ENCODE assay signal across 9 cellular contexts in genomic region chr22:44351685-44352377, GRCh38. TPM values are rescaled to one million over a fixed set of nuclear protein-coding genes. Genes with fewer than 3 reads are reported as not detected.
A peak's percentile ranks its signal among the peaks of the same experiment; 100 is the strongest.
DNase-seq lines count a peak whose midpoint lies in the region; ATAC-seq and TF ChIP-seq lines count a peak whose summit lies in the region.
"Had no signal": no experiment of that assay in that cellular context is flagged by ENCODE, and none has a peak within 500 bp of the region (broad histone marks: within the 10 kb centered on the region; RNA-seq: fewer than 3 reads in every experiment).

No MANE protein-coding gene starts in this region.

- CTCF ChIA-PET in WTC11 (lab: Charles Lee): no interaction called here

- no peaks in the 10 kb centered on the region for H3K36me3 ChIP-seq in ACC112 (ENCODE audit: insufficient read depth, low read length)

- no peak overlapping the region for H3K4me3 Mint-ChIP-seq in WTC11
- H3K4me3 Mint-ChIP-seq in stimulated activated naive CD8-positive, alpha-beta T cell treated with anti-CD3 and anti-CD28 coated beads, Interleukin-15, amount 100 ng/mL, for 72 hours: peak overlapping the region; percentile 53 to 78

- peak overlapping the region; percentile 60 for H3K4me3 ChIP-seq in ACC112 (ENCODE audit: low read depth, low read length)
- H3K4me3 ChIP-seq: skin epidermis had no signal

- no peak overlapping the region for H2AFZ ChIP-seq in ACC112 (ENCODE audit: low read length, unreplicated experiment)

- H3K36me3 Mint-ChIP-seq in WTC11: no peaks in the 10 kb centered on the region

- peak overlapping the region; percentile 82 for H3K27ac Mint-ChIP-seq in WTC11
- H3K27ac Mint-ChIP-seq in stimulated activated naive CD8-positive, alpha-beta T cell treated with anti-CD3 and anti-CD28 coated beads, Interleukin-15, amount 100 ng/mL, for 72 hours: peak overlapping the region in 1 of 2 donors; percentile 78

- H3K27me3 ChIP-seq in ACC112 (ENCODE audit: insufficient read depth, low read length): no peaks in the 10 kb centered on the region

- no peak for TF ChIP-seq CTCF in WTC11 (IDR thresholded peaks at IDR 0.05)

- no peaks in the 10 kb centered on the region for H3K79me2 ChIP-seq in ACC112 (ENCODE audit: control insufficient read depth, insufficient read depth, low read length, unreplicated experiment)

- ATAC-seq in WTC11: peak; percentile 62
- peak; percentile 98 for ATAC-seq in stimulated activated naive CD8-positive, alpha-beta T cell treated with anti-CD3 and anti-CD28 coated beads, Interleukin-15, amount 100 ng/mL, for 72 hours
- no peak for ATAC-seq in HG03571 (IDR thresholded peaks at IDR 0.05; ENCODE audit: unreplicated experiment)

- peaks cover 11% of the 10 kb centered on the region for H3K4me1 ChIP-seq in ACC112 (ENCODE audit: control insufficient read depth, insufficient read depth, low read length, unreplicated experiment)

- POLR2A ChIA-PET in WTC11 (lab: Charles Lee): no interaction called here

- peak overlapping the region; percentile 50; the same call in 1 of the 2 replicates for H3K27ac ChIP-seq in ACC112 (ENCODE audit: low read depth, low read length)
- H3K27ac ChIP-seq: skin epidermis had no signal

- DNase-seq in H4 (ENCODE audit: low spot score) (peak; percentile 89), WTC11 (ENCODE audit: low spot score) (no peak), hepatic stellate cell (ENCODE audit: low spot score) (peak; percentile 93), NCI-H510A (lab: John Stamatoyannopoulos, UW) (no peak), NK-92 (lab: John Stamatoyannopoulos, UW; ENCODE audit: unreplicated experiment) (no peak)
- DNase-seq in stimulated activated naive CD8-positive, alpha-beta T cell treated with anti-CD3 and anti-CD28 coated beads, Interleukin-15, amount 100 ng/mL, for 72 hours: peak; percentile 70 to 89

- peaks cover 20% of the 10 kb centered on the region for H3K4me1 Mint-ChIP-seq in WTC11
- H3K4me1 Mint-ChIP-seq in stimulated activated naive CD8-positive, alpha-beta T cell treated with anti-CD3 and anti-CD28 coated beads, Interleukin-15, amount 100 ng/mL, for 72 hours: peaks cover 37% of the 10 kb centered on the region

- no peaks in the 10 kb centered on the region for H3K27me3 Mint-ChIP-seq in WTC11 (ENCODE audit: low read depth)
- peaks cover 65% of the 10 kb centered on the region for H3K27me3 Mint-ChIP-seq in stimulated activated naive CD8-positive, alpha-beta T cell treated with anti-CD3 and anti-CD28 coated beads, Interleukin-15, amount 100 ng/mL, for 72 hours

- no peaks in the 10 kb centered on the region for H3K9me3 Mint-ChIP-seq in WTC11
- H3K9me3 Mint-ChIP-seq in stimulated activated naive CD8-positive, alpha-beta T cell treated with anti-CD3 and anti-CD28 coated beads, Interleukin-15, amount 100 ng/mL, for 72 hours: no peaks in the 10 kb centered on the region

TF ChIP-seq in WTC11, 78 proteins besides CTCF, POLR2A, EP300 and RAD21:
- TF ChIP-seq ZNF425 (CRISPR knock-in tag; conservative IDR thresholded peaks at IDR 0.05) (no peak), AFF4 (CRISPR knock-in tag; IDR thresholded peaks at IDR 0.05; ENCODE audit: borderline replicate concordance) (no peak), ESRRA (CRISPR knock-in tag; IDR thresholded peaks at IDR 0.05; ENCODE audit: borderline replicate concordance) (no peak), ZNF263 (CRISPR knock-in tag; IDR thresholded peaks at IDR 0.05; ENCODE audit: low read depth) (no peak), FOXK1 (CRISPR knock-in tag; IDR thresholded peaks at IDR 0.05) (no peak), ZNF121 (CRISPR knock-in tag; IDR thresholded peaks at IDR 0.05) (no peak), GTF2I (CRISPR knock-in tag; conservative IDR thresholded peaks at IDR 0.05) (no peak), USF1 (CRISPR knock-in tag; IDR thresholded peaks at IDR 0.05) (no peak), CBFB (CRISPR knock-in tag; IDR thresholded peaks at IDR 0.05; ENCODE audit: low read depth) (no peak), NR3C1 (CRISPR knock-in tag; conservative IDR thresholded peaks at IDR 0.05; ENCODE audit: low read depth) (no peak), SMAD4 (CRISPR knock-in tag; IDR thresholded peaks at IDR 0.05) (no peak), GRHL2 (CRISPR knock-in tag; IDR thresholded peaks at IDR 0.05; ENCODE audit: insufficient replicate concordance, severe bottlenecking) (no peak), MAX (CRISPR knock-in tag; IDR thresholded peaks at IDR 0.05) (no peak), ZBTB21 (CRISPR knock-in tag; IDR thresholded peaks at IDR 0.05; ENCODE audit: borderline replicate concordance) (no peak)

RNA-seq across cellular contexts. Expression of gene SHISAL1, which starts 39.1 kb away (rescaled TPM):
- total RNA-seq in H4 (2014; rRNA removed; shearing (Covaris generic)): 7.0 and 8.2 TPM in 2 replicates
- total RNA-seq in WTC11 (2021): 1.8 to 2.7 TPM (median 1.8 TPM) in 3 replicates

Comparison
In these comparisons a context has a peak if more than half of its experiments do, and no peak if none do; other contexts are left out.
1. DNase-seq: peak in H4 (single experiment), hepatic stellate cell (single experiment) and stimulated activated naive CD8-positive, alpha-beta T cell treated with anti-CD3 and anti-CD28 coated beads, Interleukin-15, amount 100 ng/mL, for 72 hours (2 of 2); none in WTC11 (single experiment), NCI-H510A (single experiment) and NK-92 (single experiment).